Comparison of ENCODE assay signal across 8 cellular contexts in genomic region chr1:112369389-112370285, GRCh38. TPM values are rescaled to one million over a fixed set of nuclear protein-coding genes. Genes with fewer than 3 reads are reported as not detected.
DNase-seq lines count a peak whose midpoint lies in the region; ATAC-seq, FAIRE-seq and TF ChIP-seq lines count a peak whose summit lies in the region.

No MANE protein-coding gene starts in this region.

- WGBS in prostate gland = 15% methylated on average over 16 of the region's 16 CpGs

- peak; percentile 99 for ATAC-seq in Right ventricle myocardium inferior

- H3K4me1 ChIP-seq in prostate gland (replicated peaks) = no peaks in the 10 kb centered on the region

- CTCF ChIA-PET in HEK293T (lab: Yijun Ruan, JAX) = interaction anchor here (0.6 to 1.5 kb wide), 13 partner anchors 8 to 409 kb away, joined by 3 to 10 read pairs (median 4); partner anchors contain the start of gene CTTNBP2NL

- H3K27ac ChIP-seq in prostate gland = no peak overlapping the region

- intact Hi-C loops in Right ventricle myocardium inferior (cut with DNase I) = no loop called here
- intact Hi-C loops in prostate gland (cut with DNase I) = loop anchor here (1.0 kb wide), 1 partner anchor 9 kb away; no protein-coding TSS in a partner anchor

- POLR2A ChIA-PET in HEK293T (lab: Yijun Ruan, JAX) = no interaction called here

- FAIRE-seq in urothelium cell line (lab: Jason Lieb, UNC) = peak; percentile 91

- H3K9me3 ChIP-seq in prostate gland = no peaks in the 10 kb centered on the region

- H3K36me3 ChIP-seq in prostate gland = no peaks in the 10 kb centered on the region

- DNase-seq in GM10266 (ENCODE audit: extremely low spot score) (peak; percentile 74), HEK293T (ENCODE audit: extremely low spot score) (peak; percentile 95), NB4 (ENCODE audit: low read depth) (peak; percentile 78), SKM-1 treated with dmso at 0.1 percent for 144 hours (lab: John Stamatoyannopoulos, UW; ENCODE audit: unreplicated experiment) (peak; percentile 86), Right ventricle myocardium inferior (ENCODE audit: missing footprints) (peak; percentile 94), prostate gland (ENCODE audit: low spot score) (peak; percentile 84), urothelium cell line (ENCODE audit: low spot score) (peak; percentile 94)
- DNase-seq in activated naive CD4-positive, alpha-beta T cell treated with anti-CD3 and anti-CD28 coated beads, Interleukin-2, amount 50 U/mL, for 16 hours = peak; percentile 84

- TF ChIP-seq CTCF in GM10266 (IDR thresholded peaks at IDR 0.05; ENCODE audit: control insufficient read depth, insufficient read depth, low read depth, missing control alignments) (peak; percentile 99), NB4 (IDR thresholded peaks at IDR 0.05; ENCODE audit: low read depth, low read length) (peak; percentile 92), prostate gland (IDR thresholded peaks at IDR 0.05) (peak; percentile 65 to 97 (median 91))

- H3K27me3 ChIP-seq in prostate gland (replicated peaks; ENCODE audit: insufficient read depth) = no peaks in the 10 kb centered on the region

- H3K4me3 ChIP-seq in NB4 (ENCODE audit: low read depth, low read length) = no peak overlapping the region
- H3K4me3 ChIP-seq in prostate gland = no peak overlapping the region

- no peak for TF ChIP-seq POLR2A in NB4 (IDR thresholded peaks at IDR 0.05; ENCODE audit: extremely low read depth, insufficient read length)
- no peak for TF ChIP-seq POLR2A in prostate gland (IDR thresholded peaks at IDR 0.05)

TF ChIP-seq in HEK293T, 16 proteins besides CTCF, POLR2A, EP300 and RAD21:
- TF ChIP-seq SUZ12 (IDR thresholded peaks at IDR 0.05) = no peak
- no peak for TF ChIP-seq ZNF384 (IDR thresholded peaks at IDR 0.05)
- TF ChIP-seq LEF1 (IDR thresholded peaks at IDR 0.05; ENCODE audit: borderline replicate concordance) = no peak
- no peak for TF ChIP-seq ELF4 (IDR thresholded peaks at IDR 0.05)
- TF ChIP-seq CTBP1 (IDR thresholded peaks at IDR 0.05; ENCODE audit: borderline replicate concordance) = no peak
- TF ChIP-seq FOXA1 (IDR thresholded peaks at IDR 0.05) = no peak
- TF ChIP-seq, protein P1, sequence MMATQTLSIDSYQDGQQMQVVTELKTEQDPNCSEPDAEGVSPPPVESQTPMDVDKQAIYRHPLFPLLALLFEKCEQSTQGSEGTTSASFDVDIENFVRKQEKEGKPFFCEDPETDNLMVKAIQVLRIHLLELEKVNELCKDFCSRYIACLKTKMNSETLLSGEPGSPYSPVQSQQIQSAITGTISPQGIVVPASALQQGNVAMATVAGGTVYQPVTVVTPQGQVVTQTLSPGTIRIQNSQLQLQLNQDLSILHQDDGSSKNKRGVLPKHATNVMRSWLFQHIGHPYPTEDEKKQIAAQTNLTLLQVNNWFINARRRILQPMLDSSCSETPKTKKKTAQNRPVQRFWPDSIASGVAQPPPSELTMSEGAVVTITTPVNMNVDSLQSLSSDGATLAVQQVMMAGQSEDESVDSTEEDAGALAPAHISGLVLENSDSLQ (IDR thresholded peaks at IDR 0.05) = no peak
- no peak for TF ChIP-seq FOXM1 (IDR thresholded peaks at IDR 0.05; ENCODE audit: borderline replicate concordance)
- TF ChIP-seq BHLHE40 (IDR thresholded peaks at IDR 0.05; ENCODE audit: borderline replicate concordance) = no peak
- no peak for TF ChIP-seq HDGF (IDR thresholded peaks at IDR 0.05; ENCODE audit: borderline replicate concordance)
- no peak for TF ChIP-seq SP1 (IDR thresholded peaks at IDR 0.05)
- no peak for TF ChIP-seq TARDBP (IDR thresholded peaks at IDR 0.05)
- no peak for TF ChIP-seq ARNT (IDR thresholded peaks at IDR 0.05)
- TF ChIP-seq L3MBTL2 (conservative IDR thresholded peaks at IDR 0.05) = no peak
- no peak for TF ChIP-seq FOXK2 (IDR thresholded peaks at IDR 0.05)
- TF ChIP-seq NFRKB (IDR thresholded peaks at IDR 0.05) = no peak

RNA-seq across cellular contexts. Expression of gene CTTNBP2NL, which starts 26.4 kb away (rescaled TPM):
- 12.5 TPM for total RNA-seq in Right ventricle myocardium inferior
- 10 to 100 TPM; 10.6 to 15.2 TPM for total RNA-seq in prostate gland
